ENCODE assay signal across 7 cellular contexts in the genomic region with DNA sequence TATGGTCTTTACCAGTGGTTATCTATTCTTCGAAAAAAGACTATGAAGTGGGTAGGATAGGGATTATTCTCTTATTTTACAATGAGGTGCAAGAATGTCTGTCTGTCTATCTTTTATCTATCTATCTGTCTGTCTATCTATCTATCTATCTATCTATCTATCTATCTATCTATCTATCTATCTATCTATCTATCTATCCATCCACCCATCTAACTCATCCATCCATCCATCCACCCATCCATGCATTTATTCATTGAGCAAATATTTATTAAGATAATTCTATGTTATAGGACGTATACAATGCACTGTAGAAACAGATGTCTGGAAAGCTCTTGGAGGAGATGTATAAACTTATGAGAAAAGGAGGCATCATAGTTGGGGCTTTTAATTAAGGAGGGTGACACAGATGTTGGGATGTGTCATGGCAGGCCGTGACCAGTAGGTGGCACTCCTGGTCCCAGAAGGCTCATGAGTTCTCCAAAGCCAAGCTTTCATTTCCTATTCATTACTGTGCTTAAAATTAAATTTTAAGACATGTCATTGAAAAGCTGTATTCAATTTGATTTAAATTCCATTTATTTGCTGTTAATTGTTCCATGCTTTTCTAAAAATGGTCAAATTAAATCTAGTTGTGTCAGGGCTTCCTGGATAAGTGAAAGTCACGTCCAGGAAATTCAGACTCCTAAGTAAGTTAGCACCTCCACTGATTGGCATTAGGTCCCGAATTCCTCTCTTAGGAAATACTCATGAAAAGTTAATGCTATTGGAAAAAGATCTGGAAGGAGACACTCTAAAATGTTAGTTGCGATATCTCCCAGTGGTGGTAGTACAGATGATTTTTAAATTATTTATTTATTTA. TPM values are rescaled to one million over a fixed set of nuclear protein-coding genes. Genes with fewer than 3 reads are reported as not detected.
A peak's percentile ranks its signal among the peaks of the same experiment; 100 is the strongest.
DNase-seq lines count a peak whose midpoint lies in the region; ATAC-seq, FAIRE-seq and TF ChIP-seq lines count a peak whose summit lies in the region.

No MANE protein-coding gene starts in this region.

- H3K56ac ChIP-seq in H1 (replicated peaks; ENCODE audit: insufficient read length, low read depth, low read length), result no peak overlapping the region

- H4K5ac ChIP-seq in H1 (ENCODE audit: insufficient read length, low read depth, low read length), result no peak overlapping the region

- H3K4me1 ChIP-seq in H1 (replicated peaks in 1 of 4; ENCODE audit: control insufficient read depth in 3 of 4, insufficient read depth in 4 of 4, low read length in 3 of 4), result peaks cover 0 to 5% (median 3%) of the 10 kb centered on the region in 4 experiments; a peak in 4 of 7 replicates

- no peaks in the 10 kb centered on the region; a peak in 1 of 4 replicates for H3K9me3 ChIP-seq in H1 (ENCODE audit: insufficient read depth in 2 of 2, low read depth in 1 of 2, low read length in 1 of 2)

- no peak overlapping the region for H3K14ac ChIP-seq in H1 (ENCODE audit: insufficient read length)

- no peak overlapping the region for H2AFZ ChIP-seq in H1 (ENCODE audit: low read length)

- H3K18ac ChIP-seq in H1 (ENCODE audit: extremely low read depth, low read length), result no peak overlapping the region

- ATAC-seq in HG02642 (IDR thresholded peaks at IDR 0.05; ENCODE audit: poor library complexity, unreplicated experiment), result peak; percentile 62

- H4K20me1 ChIP-seq in H1 (replicated peaks in 1 of 2; ENCODE audit: control insufficient read depth in 1 of 2, insufficient read depth in 2 of 2, low read length in 2 of 2), result no peaks in the 10 kb centered on the region

- no peaks in the 10 kb centered on the region for H3K23me2 ChIP-seq in H1 (ENCODE audit: low read depth, low read length)

- H2BK20ac ChIP-seq in H1 (ENCODE audit: low read length), result no peak overlapping the region

- DNase-seq in NCI-H460 (ENCODE audit: extremely low read depth, low read depth) (peak; percentile 38), H1 (ENCODE audit: low read depth in 1 of 2, low spot score in 2 of 2) (peak in 1 of 2 experiments; percentile 83), mucosa of gallbladder (ENCODE audit: low spot score) (peak; percentile 66)
- DNase-seq in activated CD8-positive, alpha-beta memory T cell treated with anti-CD3 and anti-CD28 coated beads for 24 hours, result peak; percentile 82
- peak; percentile 48 for DNase-seq in stimulated activated CD8-positive, alpha-beta memory T cell treated with anti-CD3 and anti-CD28 coated beads, Interleukin-7, amount 100 ng/mL, for 24 hours (ENCODE audit: low read depth)

- 60% methylated on average over 6 of the region's 6 CpGs; no CpG with 5 or more reads in 1 of the 2 experiments for WGBS in H1 (ENCODE audit: extremely low coverage in 1 of 2, insufficient coverage in 1 of 2, insufficient read length in 1 of 2, insufficient replicate concordance in 2 of 2, low coverage in 1 of 2, low lambda C conversion rate in 2 of 2, missing lambda C conversion rate in 1 of 2), 2 experiments

- TF ChIP-seq RAD21 in H1 (IDR thresholded peaks at IDR 0.05 in 1 of 2, conservative IDR thresholded peaks at IDR 0.05 in 1 of 2; ENCODE audit: low read depth in 2 of 2, low read length in 2 of 2), result peak; percentile 78 to 80

- H3K9ac ChIP-seq in H1 (replicated peaks in 1 of 4; ENCODE audit: extremely low read depth in 1 of 4, low read depth in 3 of 4, low read length in 3 of 4), result no peak overlapping the region

- no peak overlapping the region for H4K91ac ChIP-seq in H1 (replicated peaks; ENCODE audit: insufficient read length, low read length)

- CTCF ChIA-PET in H1 (lab: Charles Lee; ENCODE audit: partially characterized antibody), result interaction anchor here (0.6 to 5.7 kb wide), 58 partner anchors 9 to 653 kb away, joined by 3 to 65 read pairs (median 3); no protein-coding TSS in a partner anchor

- H2BK12ac ChIP-seq in H1 (ENCODE audit: low read depth, low read length), result no peak overlapping the region

- no peak overlapping the region for H2BK15ac ChIP-seq in H1 (ENCODE audit: low read length)

- POLR2A ChIA-PET in H1 (lab: Charles Lee; ENCODE audit: partially characterized antibody), result no interaction called here

- no peaks in the 10 kb centered on the region for H3K79me1 ChIP-seq in H1 (ENCODE audit: low read depth, low read length)

- no peak overlapping the region for H3K27ac ChIP-seq in H1 (ENCODE audit: low read depth, low read length)

- H2BK120ac ChIP-seq in H1 (replicated peaks; ENCODE audit: low read depth, low read length), result no peak overlapping the region

- no peak for TF ChIP-seq POLR2A in H1 (IDR thresholded peaks at IDR 0.05; ENCODE audit: control extremely low read depth in 1 of 2, low read depth in 2 of 2, low read length in 2 of 2)

- peak; percentile 80 for FAIRE-seq in H1 (lab: Jason Lieb, UNC)

- no peak for TF ChIP-seq EP300 in H1 (IDR thresholded peaks at IDR 0.05; ENCODE audit: borderline replicate concordance in 1 of 2, low read depth in 2 of 2, low read length in 2 of 2)

- H4K8ac ChIP-seq in H1 (ENCODE audit: extremely low read depth, insufficient read depth, low read length), result no peak overlapping the region

- no peak overlapping the region for H3K4me2 ChIP-seq in H1 (ENCODE audit: insufficient read depth in 1 of 2, low read depth in 2 of 2, low read length in 2 of 2)

- H3K36me3 ChIP-seq in H1 (ENCODE audit: control insufficient read depth in 2 of 4, insufficient read depth in 4 of 4, low read length in 3 of 4), result no peaks in the 10 kb centered on the region

- TF ChIP-seq CTCF in GM12872 (IDR thresholded peaks at IDR 0.05; ENCODE audit: insufficient read depth, low read depth, low read length) (peak; percentile 94), H1 (IDR thresholded peaks at IDR 0.05; ENCODE audit: control extremely low read depth in 1 of 3, insufficient read depth in 1 of 3, low read depth in 1 of 3, low read length in 3 of 3) (peak; percentile 66 to 89 (median 81))

- H3K27me3 ChIP-seq in H1 (replicated peaks in 1 of 4; ENCODE audit: control insufficient read depth in 3 of 4, extremely low read depth in 1 of 4, insufficient read depth in 3 of 4, low read length in 3 of 4), result no peaks in the 10 kb centered on the region

- H3K4ac ChIP-seq in H1 (replicated peaks; ENCODE audit: insufficient read length, low read depth, low read length), result no peak overlapping the region

- no peak overlapping the region for H3K4me3 ChIP-seq in H1 (ENCODE audit: extremely low read depth in 1 of 4, insufficient read depth in 2 of 4, low read depth in 3 of 4, low read length in 4 of 4)

- no peak overlapping the region for H2AK5ac ChIP-seq in H1 (ENCODE audit: low read depth, low read length)

- no peak overlapping the region for H2BK5ac ChIP-seq in H1 (ENCODE audit: low read depth, low read length)

- H3K23ac ChIP-seq in H1 (ENCODE audit: insufficient read length), result no peak overlapping the region

- no peaks in the 10 kb centered on the region for H3K79me2 ChIP-seq in H1 (ENCODE audit: control insufficient read depth in 1 of 2, insufficient read depth in 2 of 2, low read length in 2 of 2)

TF ChIP-seq in H1, 55 proteins besides CTCF, POLR2A, EP300 and RAD21:
- no peak for TF ChIP-seq TAF7 (optimal IDR thresholded peaks at IDR 0.05; ENCODE audit: borderline replicate concordance, low read depth, low read length)
- TF ChIP-seq, protein P1, sequence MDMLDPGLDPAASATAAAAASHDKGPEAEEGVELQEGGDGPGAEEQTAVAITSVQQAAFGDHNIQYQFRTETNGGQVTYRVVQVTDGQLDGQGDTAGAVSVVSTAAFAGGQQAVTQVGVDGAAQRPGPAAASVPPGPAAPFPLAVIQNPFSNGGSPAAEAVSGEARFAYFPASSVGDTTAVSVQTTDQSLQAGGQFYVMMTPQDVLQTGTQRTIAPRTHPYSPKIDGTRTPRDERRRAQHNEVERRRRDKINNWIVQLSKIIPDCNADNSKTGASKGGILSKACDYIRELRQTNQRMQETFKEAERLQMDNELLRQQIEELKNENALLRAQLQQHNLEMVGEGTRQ (IDR thresholded peaks at IDR 0.05; ENCODE audit: low read length), result no peak
- TF ChIP-seq RBBP5 (IDR thresholded peaks at IDR 0.05; ENCODE audit: borderline replicate concordance, low read depth, low read length), result no peak
- TF ChIP-seq CTBP2 (IDR thresholded peaks at IDR 0.05; ENCODE audit: borderline replicate concordance, insufficient read depth, insufficient read length, low read length), result no peak
- TF ChIP-seq SIRT6 (IDR thresholded peaks at IDR 0.05; ENCODE audit: low read length), result no peak
- no peak for TF ChIP-seq SAP30 (IDR thresholded peaks at IDR 0.05; ENCODE audit: insufficient read depth, insufficient replicate concordance, low read length)
- no peak for TF ChIP-seq CREB1 (IDR thresholded peaks at IDR 0.05)
- TF ChIP-seq BCL11A (IDR thresholded peaks at IDR 0.05; ENCODE audit: low read depth in 2 of 2, low read length in 2 of 2), result no peak

RNA-seq across cellular contexts. Expression of a gene that starts 19.0 kb away (rescaled TPM):
- 1.2 TPM in 2 replicates for total RNA-seq in NCI-H460 (2014; rRNA removed; shearing (Covaris generic))
- polyA plus RNA-seq in NCI-H460 (2014; cell fraction: nucleus; rRNA removed), result 4.7 and 5.8 TPM in 2 replicates
- 11.4 and 11.5 TPM in 2 replicates for total RNA-seq in H1 (2021; fragmentation: NEBNext Ultra II Directional; extraction: Animal tissue kit (Norgen Biotek cat#: 25700))
- 3.8 and 5.4 TPM in 2 replicates for polyA plus RNA-seq in H1 (2011; rRNA removed)
- 4.3 TPM for polyA plus RNA-seq in H1 (2011; cell fraction: cytosol; rRNA removed)
- 7.9 TPM for polyA plus RNA-seq in H1 (2011; cell fraction: nucleus; rRNA removed)
- 5.0 to 9.1 TPM (median 6.0 TPM) in 4 replicates for polyA plus RNA-seq in H1 (2012, experiment 1 of 2)
- 0.60 TPM for polyA plus RNA-seq in H1 (2012, experiment 2 of 2)
- 6.8 TPM for polyA plus RNA-seq in H1 (2013, experiment 1 of 2)
- 6.8 TPM for polyA plus RNA-seq in H1 (2013, experiment 2 of 2)
- polyA minus RNA-seq in H1 (2011; rRNA and poly(A)+ RNA removed), result 4.1 and 5.9 TPM in 2 replicates
- polyA minus RNA-seq in H1 (2011; cell fraction: cytosol; rRNA and poly(A)+ RNA removed), result 2.2 TPM
- polyA minus RNA-seq in H1 (2011; cell fraction: nucleus; rRNA and poly(A)+ RNA removed), result 15.6 TPM
- total RNA-seq in mucosa of gallbladder, result 0.32 TPM

RNA-seq across cellular contexts. Expression of a gene that starts 57.9 kb away (rescaled TPM):
- total RNA-seq in NCI-H460 (2014; rRNA removed; shearing (Covaris generic)), result not detected in 2 replicates
- not detected in 2 replicates for polyA plus RNA-seq in NCI-H460 (2014; cell fraction: nucleus; rRNA removed)
- total RNA-seq in H1 (2021; fragmentation: NEBNext Ultra II Directional; extraction: Animal tissue kit (Norgen Biotek cat#: 25700)), result not detected in 2 replicates
- not detected in 2 replicates for polyA plus RNA-seq in H1 (2011; rRNA removed)
- not detected for polyA plus RNA-seq in H1 (2011; cell fraction: cytosol; rRNA removed)
- not detected for polyA plus RNA-seq in H1 (2011; cell fraction: nucleus; rRNA removed)
- not detected in 4 replicates for polyA plus RNA-seq in H1 (2012, experiment 1 of 2)
- polyA plus RNA-seq in H1 (2012, experiment 2 of 2), result not detected
- not detected for polyA plus RNA-seq in H1 (2013, experiment 1 of 2)
- polyA plus RNA-seq in H1 (2013, experiment 2 of 2), result not detected
- not detected in 2 replicates for polyA minus RNA-seq in H1 (2011; rRNA and poly(A)+ RNA removed)
- not detected for polyA minus RNA-seq in H1 (2011; cell fraction: cytosol; rRNA and poly(A)+ RNA removed)
- not detected for polyA minus RNA-seq in H1 (2011; cell fraction: nucleus; rRNA and poly(A)+ RNA removed)
- not detected for total RNA-seq in mucosa of gallbladder
